Comparison of ENCODE assay signal across 8 cellular contexts in the genomic region with DNA sequence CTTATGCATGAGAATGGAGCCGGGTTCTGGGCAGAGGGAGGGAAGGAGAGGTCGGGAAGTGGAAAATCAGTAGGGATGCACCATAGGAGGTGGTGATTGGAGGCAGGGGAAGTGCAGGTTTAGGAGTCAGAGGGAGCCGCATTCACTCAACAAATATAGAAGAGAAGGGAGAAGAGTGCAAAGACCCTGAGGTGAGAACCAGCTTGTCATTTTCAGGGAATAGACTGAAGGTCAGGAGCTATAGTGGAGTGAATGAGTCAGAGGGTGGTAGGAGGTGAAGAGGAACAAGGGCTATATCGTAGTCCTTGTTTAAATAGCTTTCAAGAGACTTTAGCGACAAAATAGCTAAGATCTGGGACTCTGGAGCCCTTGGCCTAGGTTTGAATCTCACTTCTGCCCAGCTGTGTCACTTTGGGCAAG. TPM values are rescaled to one million over a fixed set of nuclear protein-coding genes. Genes with fewer than 3 reads are reported as not detected.
DNase-seq lines count a peak whose midpoint lies in the region; ATAC-seq and TF ChIP-seq lines count a peak whose summit lies in the region.

No MANE protein-coding gene starts in this region.

- DNase-seq in activated T-cell treated with anti-CD3 and anti-CD28 coated beads, Interleukin-2, amount 50 U/mL, for 72 hours = no peak
- no peak for DNase-seq in activated T-cell treated with anti-CD3 and anti-CD28 coated beads, Interleukin-2, amount 50 U/mL, for 48 hours
- DNase-seq in lower leg skin (ENCODE audit: low spot score in 2 of 2) = no peak
- no peak for DNase-seq in upper lobe of left lung
- DNase-seq in GM13977 (ENCODE audit: low spot score) = no peak
- DNase-seq in activated CD8-positive, alpha-beta memory T cell treated with anti-CD3 and anti-CD28 coated beads, Interleukin-2, amount 50 U/mL, for 4 hours = no peak

- peaks cover 0 to 3% of the 10 kb centered on the region in 2 donors for H3K36me3 Mint-ChIP-seq in activated T-cell treated with anti-CD3 and anti-CD28 coated beads, Interleukin-2, amount 50 U/mL, for 72 hours (ENCODE audit: insufficient read depth in 2 of 2)

- intact Hi-C loops in lower leg skin (cut with DNase I; ENCODE audit: low total_unique reads) = no loop called here

- in situ Hi-C loops in GM13977 (cut with MboI; ENCODE audit: low pct_unique_long_range_greater_than_20kb, low sequenced_read_pairs, unreplicated experiment) = no loop called here

- H3K4me1 ChIP-seq in upper lobe of left lung = peaks cover 13 to 20% (median 18%) of the 10 kb centered on the region in 4 donors

- no peak for TF ChIP-seq CTCF in lower leg skin (IDR thresholded peaks at IDR 0.05)
- TF ChIP-seq CTCF in upper lobe of left lung (IDR thresholded peaks at IDR 0.05) = no peak
- TF ChIP-seq CTCF in GM13977 (IDR thresholded peaks at IDR 0.05; ENCODE audit: extremely low read depth, insufficient read depth, missing control alignments) = no peak

- H3K4me3 ChIP-seq in lower leg skin (ENCODE audit: low read depth, poor library complexity, severe bottlenecking) = peak overlapping the region; percentile 54
- H3K4me3 ChIP-seq in upper lobe of left lung = peak overlapping the region; percentile 75 to 90 (median 88)

- H3K9me3 Mint-ChIP-seq in activated T-cell treated with anti-CD3 and anti-CD28 coated beads, Interleukin-2, amount 50 U/mL, for 72 hours = no peaks in the 10 kb centered on the region

- H3K9me3 ChIP-seq in upper lobe of left lung = no peaks in the 10 kb centered on the region

- peak overlapping the region; percentile 86 to 97 for H3K4me3 Mint-ChIP-seq in activated T-cell treated with anti-CD3 and anti-CD28 coated beads, Interleukin-2, amount 50 U/mL, for 72 hours

- H3K27me3 Mint-ChIP-seq in activated T-cell treated with anti-CD3 and anti-CD28 coated beads, Interleukin-2, amount 50 U/mL, for 72 hours (ENCODE audit: low read depth) = no peaks in the 10 kb centered on the region

- peak overlapping the region; percentile 88 for H3K27ac ChIP-seq in angular gyrus (ENCODE audit: low read depth, low read length)
- peak overlapping the region; percentile 92 to 98 (median 98) for H3K27ac ChIP-seq in upper lobe of left lung

- no peaks in the 10 kb centered on the region for H3K27me3 ChIP-seq in upper lobe of left lung

- whole genome bisulfite sequencing in lower leg skin, 2 donors = 20 to 27% methylated on average over 5 of the region's 5 CpGs
- 15 to 18% methylated on average over 5 of the region's 5 CpGs for WGBS in upper lobe of left lung, 2 donors

- H3K27ac Mint-ChIP-seq in activated T-cell treated with anti-CD3 and anti-CD28 coated beads, Interleukin-2, amount 50 U/mL, for 72 hours = peak overlapping the region; percentile 70

- ATAC-seq in activated T-cell treated with anti-CD3 and anti-CD28 coated beads, Interleukin-2, amount 50 U/mL, for 72 hours (replicated peaks in 1 of 2) = no peak
- ATAC-seq in upper lobe of left lung (ENCODE audit: low FRiP score in 2 of 2) (no peak), HG02571 (IDR thresholded peaks at IDR 0.05; ENCODE audit: unreplicated experiment) (no peak)

- peaks cover 0 to 4% (median 2%) of the 10 kb centered on the region in 4 donors for H3K36me3 ChIP-seq in upper lobe of left lung

- peaks cover 45% of the 10 kb centered on the region for H3K4me1 Mint-ChIP-seq in activated T-cell treated with anti-CD3 and anti-CD28 coated beads, Interleukin-2, amount 50 U/mL, for 72 hours (ENCODE audit: low read depth)

- TF ChIP-seq EP300 in upper lobe of left lung (IDR thresholded peaks at IDR 0.05) = no peak

- TF ChIP-seq POLR2A in lower leg skin (IDR thresholded peaks at IDR 0.05) (no peak), upper lobe of left lung (IDR thresholded peaks at IDR 0.05) (no peak)

RNA-seq across cellular contexts. Expression of a gene that starts 0.8 kb away (rescaled TPM):
- total RNA-seq in activated T-cell treated with anti-CD3 and anti-CD28 coated beads, Interleukin-2, amount 50 U/mL, for 72 hours = 10 to 100 TPM; 44.4 to 45.7 TPM
- 10 to 100 TPM; 18.7 to 22.8 (median 19.7) TPM for total RNA-seq in lower leg skin
- total RNA-seq in upper lobe of left lung = 10 to 100 TPM; 39.9 to 78.5 (median 58.6) TPM

RNA-seq across cellular contexts. Expression of a gene that starts 3.6 kb away (rescaled TPM):
- total RNA-seq in activated T-cell treated with anti-CD3 and anti-CD28 coated beads, Interleukin-2, amount 50 U/mL, for 72 hours = 1 to 10 TPM in 1 of 2 donors, under 1 TPM in 1; 0.97 to 1.1 TPM
- total RNA-seq in lower leg skin (10 to 100 TPM; 10.4 to 17.0 (median 12.9) TPM), upper lobe of left lung (1 to 10 TPM in 3 of 6 donors, not detected in 3; 1.2 to 5.2 (median 2.1) TPM)

RNA-seq across cellular contexts. Expression of a gene that starts 20.1 kb away (rescaled TPM):
- 10 to 100 TPM; 90.5 to 91.8 TPM for total RNA-seq in activated T-cell treated with anti-CD3 and anti-CD28 coated beads, Interleukin-2, amount 50 U/mL, for 72 hours
- total RNA-seq in lower leg skin = 10 to 100 TPM; 34.4 to 52.8 (median 45.1) TPM
- total RNA-seq in upper lobe of left lung = 100 to 1,000 TPM; 170 to 353 (median 211) TPM

RNA-seq across cellular contexts. Expression of a gene that starts 27.9 kb away (rescaled TPM):
- total RNA-seq in activated T-cell treated with anti-CD3 and anti-CD28 coated beads, Interleukin-2, amount 50 U/mL, for 72 hours = 100 to 1,000 TPM; 201 to 290 TPM
- 10 to 100 TPM; 18.0 to 52.4 (median 44.9) TPM for total RNA-seq in lower leg skin
- total RNA-seq in upper lobe of left lung = 10 to 100 TPM; 32.4 to 90.1 (median 55.3) TPM

RNA-seq across cellular contexts. Expression of a gene that starts 28.6 kb away (rescaled TPM):
- total RNA-seq in activated T-cell treated with anti-CD3 and anti-CD28 coated beads, Interleukin-2, amount 50 U/mL, for 72 hours = 10 to 100 TPM; 32.8 to 45.1 TPM
- total RNA-seq in lower leg skin (1 to 10 TPM; 4.1 to 8.5 (median 4.6) TPM), upper lobe of left lung (10 to 100 TPM; 16.0 to 28.4 (median 21.5) TPM)
